16 cellular contexts compared by ENCODE assay signal in genomic region chr14:104734991-104735779, GRCh38. TPM values are rescaled to one million over a fixed set of nuclear protein-coding genes. Genes with fewer than 3 reads are reported as not detected.
DNase-seq lines count a peak whose midpoint lies in the region; ATAC-seq and TF ChIP-seq lines count a peak whose summit lies in the region.
"Had no signal": no experiment of that assay in that cellular context is flagged by ENCODE, and none has a peak within 500 bp of the region (broad histone marks: within the 10 kb centered on the region; RNA-seq: fewer than 3 reads in every experiment).

No MANE protein-coding gene starts in this region.

- no peak for ATAC-seq in WTC11
- peak in 3 of 4 donors; percentile 2 to 15 (median 10) for ATAC-seq in heart left ventricle
- ATAC-seq in activated T-cell treated with anti-CD3 and anti-CD28 coated beads, Interleukin-2, amount 50 U/mL, for 72 hours (replicated peaks in 1 of 2): no peak
- ATAC-seq: left colon; naive thymus-derived CD8-positive, alpha-beta T cell; Panc1 had no signal

- H2BK15ac ChIP-seq in neuronal stem cell (ENCODE audit: low read length): peak overlapping the region; percentile 49

- H2AK5ac ChIP-seq in neuronal stem cell (ENCODE audit: low read depth, low read length): peak overlapping the region; percentile 5

- H3K9me3 ChIP-seq in heart left ventricle (no peaks in the 10 kb centered on the region), neuronal stem cell (replicated peaks in 1 of 2; ENCODE audit: control insufficient read depth in 2 of 2, insufficient read depth in 1 of 2, low read depth in 1 of 2, low read length in 2 of 2) (peaks cover 0 to 5% of the 10 kb centered on the region in 2 donors), transverse colon (no peaks in the 10 kb centered on the region), colonic mucosa (no peaks in the 10 kb centered on the region)
- H3K9me3 ChIP-seq: BLaER1 had no signal

- H3K36me3 ChIP-seq in heart left ventricle (peaks cover 0 to 19% (median 7%) of the 10 kb centered on the region in 9 donors), neuronal stem cell (replicated peaks in 1 of 2; ENCODE audit: control insufficient read depth in 2 of 2, insufficient read depth in 2 of 2, low read length in 2 of 2) (peaks cover under 1 to 3% of the 10 kb centered on the region in 2 donors), transverse colon (no peaks in the 10 kb centered on the region), colonic mucosa (no peaks in the 10 kb centered on the region)

- no peak overlapping the region for H2BK120ac ChIP-seq in neuronal stem cell (ENCODE audit: low read depth, low read length)

- no peaks in the 10 kb centered on the region for H3K27me3 Mint-ChIP-seq in WTC11 (ENCODE audit: low read depth)
- no peaks in the 10 kb centered on the region for H3K27me3 Mint-ChIP-seq in activated T-cell treated with anti-CD3 and anti-CD28 coated beads, Interleukin-2, amount 50 U/mL, for 72 hours (ENCODE audit: low read depth)
- H3K27me3 Mint-ChIP-seq: naive thymus-derived CD8-positive, alpha-beta T cell had no signal

- no peak overlapping the region for H2BK5ac ChIP-seq in neuronal stem cell (ENCODE audit: low read length)

- H3K4me3 ChIP-seq in heart left ventricle (no peak overlapping the region), neuronal stem cell (ENCODE audit: low read length in 2 of 2) (no peak overlapping the region), transverse colon (no peak overlapping the region), colonic mucosa (no peak overlapping the region)
- H3K4me3 ChIP-seq: BLaER1 had no signal

- H3K14ac ChIP-seq in neuronal stem cell (ENCODE audit: low read length): peak overlapping the region; percentile 71

- TF ChIP-seq CTCF in WTC11 (IDR thresholded peaks at IDR 0.05): no peak
- TF ChIP-seq CTCF in heart left ventricle (IDR thresholded peaks at IDR 0.05): no peak
- no peak for TF ChIP-seq CTCF in transverse colon (IDR thresholded peaks at IDR 0.05)
- TF ChIP-seq CTCF in colonic mucosa (IDR thresholded peaks at IDR 0.05): no peak

- POLR2A ChIA-PET in WTC11 (lab: Charles Lee) (no interaction called here), HEK293T (lab: Yijun Ruan, JAX) (interaction anchor here (2.8 kb wide), 1 partner anchor 17 kb away, joined by 16 read pairs; the partner anchor contains the start of gene SIVA1)

- TF ChIP-seq EP300 in transverse colon (IDR thresholded peaks at IDR 0.05; ENCODE audit: low read depth): no peak

- H3K27ac ChIP-seq in heart left ventricle (peak overlapping the region; percentile 78 to 95 (median 88)), neuronal stem cell (replicated peaks; ENCODE audit: low read length) (no peak overlapping the region), transverse colon (peak overlapping the region; percentile 43 to 74 (median 62)), colonic mucosa (no peak overlapping the region)
- H3K27ac ChIP-seq: KMS-11 had no signal

- H2BK12ac ChIP-seq in neuronal stem cell (ENCODE audit: low read length): peak overlapping the region; percentile 58

- TF ChIP-seq POLR2A in heart left ventricle (IDR thresholded peaks at IDR 0.05) (no peak), transverse colon (IDR thresholded peaks at IDR 0.05) (no peak)

- no peak overlapping the region for H3K4me2 ChIP-seq in neuronal stem cell (ENCODE audit: insufficient read depth, low read length, poor library complexity, severe bottlenecking)
- H3K4me2 ChIP-seq: KMS-11 had no signal

- H2AFZ ChIP-seq in neuronal stem cell (ENCODE audit: low read length): no peak overlapping the region

- intact Hi-C loops in heart left ventricle (cut with DNase I) (no loop called here), transverse colon (cut with DNase I; ENCODE audit: low total_unique reads) (no loop called here), colonic mucosa (cut with DNase I) (no loop called here)

- H3K23ac ChIP-seq in neuronal stem cell (ENCODE audit: low read depth, low read length, poor library complexity): peak overlapping the region; percentile 2

- H3K4ac ChIP-seq in neuronal stem cell (ENCODE audit: low read length): peak overlapping the region; percentile 76

- CTCF ChIA-PET in WTC11 (lab: Charles Lee): interaction anchor here (0.6 to 1.4 kb wide), 2 partner anchors 90 to 95 kb away, joined by 3 to 4 read pairs; no protein-coding TSS in a partner anchor
- CTCF ChIA-PET in HEK293T (lab: Yijun Ruan, JAX): interaction anchor here (1.4 kb wide), 1 partner anchor 17 kb away, joined by 3 read pairs; no protein-coding TSS in a partner anchor

- peak overlapping the region; percentile 87 for H3K18ac ChIP-seq in neuronal stem cell (ENCODE audit: low read length)

- H3K79me1 ChIP-seq in neuronal stem cell (ENCODE audit: low read depth, low read length): no peaks in the 10 kb centered on the region

- H3K27me3 ChIP-seq in heart left ventricle (no peaks in the 10 kb centered on the region), neuronal stem cell (ENCODE audit: control insufficient read depth in 3 of 3, insufficient read depth in 3 of 3, low read depth in 1 of 3, low read length in 3 of 3) (no peaks in the 10 kb centered on the region), transverse colon (no peaks in the 10 kb centered on the region), colonic mucosa (no peaks in the 10 kb centered on the region)
- H3K27me3 ChIP-seq: BLaER1 had no signal

- no peak for DNase-seq in WTC11 (ENCODE audit: low spot score)
- DNase-seq in heart left ventricle: peak in 1 of 5 donors; percentile 64
- no peak for DNase-seq in neuronal stem cell (ENCODE audit: low spot score)
- no peak for DNase-seq in transverse colon
- no peak for DNase-seq in activated T-cell treated with anti-CD3 and anti-CD28 coated beads, Interleukin-2, amount 50 U/mL, for 72 hours
- DNase-seq in colonic mucosa: no peak
- no peak for DNase-seq in HEK293T (ENCODE audit: extremely low spot score)
- DNase-seq: activated CD4-positive, alpha-beta T cell treated with anti-CD3 and anti-CD28 coated beads for 48 hours; left colon; naive thymus-derived CD8-positive, alpha-beta T cell; NCI-H526 treated with DMSO at 0.1 percent for 48 hours had no signal

- H3K36me3 Mint-ChIP-seq in WTC11: peaks cover 2% of the 10 kb centered on the region; the same call in 1 of the 2 replicates
- H3K36me3 Mint-ChIP-seq in activated T-cell treated with anti-CD3 and anti-CD28 coated beads, Interleukin-2, amount 50 U/mL, for 72 hours (ENCODE audit: insufficient read depth in 2 of 2): no peaks in the 10 kb centered on the region
- H3K36me3 Mint-ChIP-seq: naive thymus-derived CD8-positive, alpha-beta T cell; stimulated activated effector memory CD8-positive, alpha-beta T cell treated with anti-CD3 and anti-CD28 coated beads, Interleukin-12 subunit alpha, Interleukin-12 subunit beta, amount 100 ng/mL, for 72 hours had no signal

- H4K91ac ChIP-seq in neuronal stem cell (ENCODE audit: low read depth, low read length, poor library complexity): no peak overlapping the region

- H3K4me1 ChIP-seq in heart left ventricle: peaks cover 0 to 73% (median 57%) of the 10 kb centered on the region in 12 donors
- peaks cover 9 to 12% of the 10 kb centered on the region in 2 donors for H3K4me1 ChIP-seq in neuronal stem cell (ENCODE audit: control insufficient read depth in 2 of 2, insufficient read depth in 1 of 2, low read depth in 1 of 2, low read length in 2 of 2)
- H3K4me1 ChIP-seq in transverse colon: peaks cover 14 to 31% (median 25%) of the 10 kb centered on the region in 4 donors
- H3K4me1 ChIP-seq in colonic mucosa: peaks cover 6% of the 10 kb centered on the region

- in situ Hi-C loops in transverse colon (cut with MboI; ENCODE audit: low pct_ligation_motif_present in 1 of 4, low pct_unique_long_range_greater_than_20kb in 1 of 4, low sequenced_read_pairs in 3 of 4): no loop called here

- peak overlapping the region; percentile 67; the same call in 1 of the 2 replicates for H3K27ac Mint-ChIP-seq in WTC11
- H3K27ac Mint-ChIP-seq in activated T-cell treated with anti-CD3 and anti-CD28 coated beads, Interleukin-2, amount 50 U/mL, for 72 hours: no peak overlapping the region
- H3K27ac Mint-ChIP-seq: stimulated activated effector memory CD8-positive, alpha-beta T cell treated with anti-CD3 and anti-CD28 coated beads, Interleukin-12 subunit alpha, Interleukin-12 subunit beta, amount 100 ng/mL, for 72 hours; T-helper 1 cell treated with Interleukin-12 subunit alpha and Interleukin-12 subunit beta and Interleukin-4 antibody, amounts not matched to agents 30 μg/mL and 1 μg/mL, for 36 hours had no signal

- H3K4me1 Mint-ChIP-seq in WTC11: no peaks in the 10 kb centered on the region
- H3K4me1 Mint-ChIP-seq in activated T-cell treated with anti-CD3 and anti-CD28 coated beads, Interleukin-2, amount 50 U/mL, for 72 hours (ENCODE audit: low read depth): no peaks in the 10 kb centered on the region

- H3K9me3 Mint-ChIP-seq in WTC11: no peaks in the 10 kb centered on the region
- H3K9me3 Mint-ChIP-seq in activated T-cell treated with anti-CD3 and anti-CD28 coated beads, Interleukin-2, amount 50 U/mL, for 72 hours: no peaks in the 10 kb centered on the region
- H3K9me3 Mint-ChIP-seq: naive thymus-derived CD8-positive, alpha-beta T cell; stimulated activated effector memory CD8-positive, alpha-beta T cell treated with anti-CD3 and anti-CD28 coated beads, Interleukin-12 subunit alpha, Interleukin-12 subunit beta, amount 100 ng/mL, for 72 hours; T-helper 1 cell treated with Interleukin-12 subunit alpha and Interleukin-12 subunit beta and Interleukin-4 antibody, amounts not matched to agents 30 μg/mL and 1 μg/mL, for 36 hours had no signal

- peak overlapping the region; percentile 83 for H4K8ac ChIP-seq in neuronal stem cell (ENCODE audit: low read depth, low read length)

- 71 to 84% (median 79%) methylated on average over 25 to 31 of the region's 31 CpGs for WGBS in heart left ventricle, 4 donors
- WGBS in neuronal stem cell (ENCODE audit: extremely low coverage in 2 of 2, insufficient read length in 2 of 2, insufficient replicate concordance in 1 of 2), 2 donors: no CpG with 5 or more reads among the region's 31 CpGs
- WGBS in transverse colon (ENCODE audit: low coverage in 1 of 2), 2 donors: 81% methylated on average over 30 of the region's 31 CpGs; no CpG with 5 or more reads in 1 of the 2 donors

- H3K9ac ChIP-seq in neuronal stem cell (ENCODE audit: low read depth, low read length, poor library complexity): peak overlapping the region; percentile 64
- H3K9ac ChIP-seq in colonic mucosa (ENCODE audit: low read depth in 2 of 2, low read length in 2 of 2): no peak overlapping the region
- H3K9ac ChIP-seq: BLaER1, KMS-11 had no signal

- H3K4me3 Mint-ChIP-seq in WTC11: no peak overlapping the region
- H3K4me3 Mint-ChIP-seq in activated T-cell treated with anti-CD3 and anti-CD28 coated beads, Interleukin-2, amount 50 U/mL, for 72 hours: no peak overlapping the region
- H3K4me3 Mint-ChIP-seq: naive thymus-derived CD8-positive, alpha-beta T cell; stimulated activated effector memory CD8-positive, alpha-beta T cell treated with anti-CD3 and anti-CD28 coated beads, Interleukin-12 subunit alpha, Interleukin-12 subunit beta, amount 100 ng/mL, for 72 hours; T-helper 1 cell treated with Interleukin-12 subunit alpha and Interleukin-12 subunit beta and Interleukin-4 antibody, amounts not matched to agents 30 μg/mL and 1 μg/mL, for 36 hours had no signal

RNA-seq across cellular contexts. Expression of gene ADSS1, which starts 11.2 kb away (rescaled TPM):
- 10.0 to 13.3 TPM (median 12.0 TPM) in 3 replicates for total RNA-seq in WTC11 (2021)
- total RNA-seq in heart left ventricle: 100 to 1,000 TPM in 8 of 9 donors, 10 to 100 TPM in 1; 78.9 to 247 (median 160) TPM
- 100 to 1,000 TPM in 1 of 2 donors, 10 to 100 TPM in 1; 64.7 to 258 TPM for polyA plus RNA-seq in heart left ventricle
- 23.8 TPM for polyA plus RNA-seq in neuronal stem cell (2013, experiment 1 of 2)
- 21.4 TPM for polyA plus RNA-seq in neuronal stem cell (2013, experiment 2 of 2)
- total RNA-seq in transverse colon: 10 to 100 TPM in 1 of 4 donors, 1 to 10 TPM in 2, not detected in 1; 4.4 to 11.3 (median 7.1) TPM
- total RNA-seq in activated T-cell treated with anti-CD3 and anti-CD28 coated beads, Interleukin-2, amount 50 U/mL, for 72 hours: 1 to 10 TPM; 4.6 to 6.1 TPM
- total RNA-seq in colonic mucosa: 1 to 10 TPM; 3.5 to 4.0 TPM

RNA-seq across cellular contexts. Expression of gene SIVA1, which starts 17.8 kb away (rescaled TPM):
- total RNA-seq in WTC11 (2021) (113 to 128 TPM (median 124 TPM) in 3 replicates), heart left ventricle (100 to 1,000 TPM in 2 of 9 donors, 10 to 100 TPM in 7; 41.0 to 203 (median 53.9) TPM), transverse colon (100 to 1,000 TPM; 189 to 397 (median 203) TPM), colonic mucosa (100 to 1,000 TPM in 1 of 2 donors, 10 to 100 TPM in 1; 58.8 to 153 TPM)
- polyA plus RNA-seq in heart left ventricle: 100 to 1,000 TPM; 126 to 191 TPM
- 109 TPM for polyA plus RNA-seq in neuronal stem cell (2013, experiment 1 of 2)
- polyA plus RNA-seq in neuronal stem cell (2013, experiment 2 of 2): 114 TPM
- total RNA-seq in activated T-cell treated with anti-CD3 and anti-CD28 coated beads, Interleukin-2, amount 50 U/mL, for 72 hours: 10 to 100 TPM; 72.9 TPM

RNA-seq across cellular contexts. Expression of gene INF2, which starts 45.8 kb away (rescaled TPM):
- total RNA-seq in WTC11 (2021) (69.0 to 82.4 TPM (median 72.4 TPM) in 3 replicates), heart left ventricle (10 to 100 TPM; 26.0 to 58.9 (median 28.8) TPM), transverse colon (100 to 1,000 TPM; 187 to 510 (median 205) TPM), colonic mucosa (100 to 1,000 TPM; 162 to 264 TPM)
- polyA plus RNA-seq in heart left ventricle: 10 to 100 TPM; 27.3 to 32.5 TPM
- 19.0 TPM for polyA plus RNA-seq in neuronal stem cell (2013, experiment 1 of 2)
- polyA plus RNA-seq in neuronal stem cell (2013, experiment 2 of 2): 19.6 TPM
- 10 to 100 TPM; 37.6 to 38.8 TPM for total RNA-seq in activated T-cell treated with anti-CD3 and anti-CD28 coated beads, Interleukin-2, amount 50 U/mL, for 72 hours

Comparison
In these comparisons a context has a peak if more than half of its experiments do, and no peak if none do; other contexts are left out.
1. ATAC-seq: peak in heart left ventricle (3 of 4); none in WTC11 (single experiment) and activated T-cell treated with anti-CD3 and anti-CD28 coated beads, Interleukin-2, amount 50 U/mL, for 72 hours (0 of 2).
2. H3K27ac ChIP-seq: peak in heart left ventricle (12 of 12) and transverse colon (4 of 4); none in neuronal stem cell (single experiment) and colonic mucosa (single experiment).